ENCODE assay signal across 37 cellular contexts in genomic region chr1:77026640-77027039, GRCh38.
"Had no signal": no experiment of that assay in that cellular context is flagged by ENCODE, and none has a peak within 500 bp of the region (broad histone marks: within the 10 kb centered on the region; RNA-seq: fewer than 3 reads in every experiment).

No MANE protein-coding gene starts in this region.

- H3K27ac Mint-ChIP-seq: activated B cell treated with CpG ODN at 0.5 μM for 24 hours; activated CD4-positive, alpha-beta memory T cell treated with anti-CD3 and anti-CD28 coated beads for 36 hours; activated CD4-positive, alpha-beta T cell treated with anti-CD3 and anti-CD28 coated beads, Interleukin-2, amount 10 ng/mL, durations not matched to agents 24 days and 14 days; activated CD8-positive, alpha-beta T cell treated with anti-CD3 and anti-CD28 coated beads for 36 hours; activated naive CD4-positive, alpha-beta T cell treated with anti-CD3 and anti-CD28 coated beads for 36 hours; activated naive CD4-positive, alpha-beta T cell treated with anti-CD3 and anti-CD28 coated beads, Interleukin-2, amount 50 U/mL, for 72 hours; activated naive CD8-positive, alpha-beta T cell treated with anti-CD3 and anti-CD28 coated beads for 36 hours; activated T-cell treated with anti-CD3 and anti-CD28 coated beads, Interleukin-2, amount 50 U/mL, for 72 hours; activated T-helper 1 cell treated with anti-CD3 and anti-CD28 coated beads, Interleukin-12 subunit alpha, Interleukin-12 subunit beta, Interleukin-2, Interleukin-4 antibody, amounts not matched to agents 30 ng/mL and 10 ng/mL and 1 ng/mL, durations not matched to agents 14 hours and 24 hours and 36 hours; activated T-helper 17 cell treated with anti-CD3 and anti-CD28 coated beads, Interleukin-2, amount 50 U/mL, for 72 hours; T-helper 1 cell treated with Interleukin-12 subunit alpha and Interleukin-12 subunit beta and Interleukin-4 antibody, amounts not matched to agents 30 μg/mL and 1 μg/mL, for 36 hours; T-helper 2 cell treated with Interferon-gamma antibody and Interleukin-4, amounts not matched to agents 5 μg/mL and 100 μg/mL, for 36 hours had no signal

- DNase-seq: activated B cell treated with CpG ODN at 0.5 μM for 24 hours; activated CD4-positive, alpha-beta memory T cell treated with anti-CD3 and anti-CD28 coated beads for 36 hours; activated CD4-positive, alpha-beta T cell treated with anti-CD3 and anti-CD28 coated beads for 4 hours; activated CD4-positive, alpha-beta T cell treated with anti-CD3 and anti-CD28 coated beads, Interleukin-2, amount 10 ng/mL, durations not matched to agents 24 days and 14 days; activated CD4-positive, alpha-beta T cell treated with anti-CD3 and anti-CD28 coated beads, Interleukin-2, amount 50 U/mL, for 1 hour; activated CD4-positive, alpha-beta T cell treated with anti-CD3 and anti-CD28 coated beads, Interleukin-2, amount 50 U/mL, for 4 hours; activated CD4-positive, CD25-positive, alpha-beta regulatory T cell treated with anti-CD3 and anti-CD28 coated beads, Interleukin-2, amount 50 U/mL, for 72 hours; activated CD8-positive, alpha-beta memory T cell treated with anti-CD3 and anti-CD28 coated beads, Interleukin-2, amount 50 U/mL, for 4 hours; activated CD8-positive, alpha-beta T cell treated with anti-CD3 and anti-CD28 coated beads for 36 hours; activated effector memory CD4-positive, alpha-beta T cell treated with anti-CD3 and anti-CD28 coated beads, Interleukin-2, amount 50 U/mL, for 16 hours; activated gamma-delta T cell treated with Interleukin-2 at 50 U/mL for 16 hours; activated naive CD4-positive, alpha-beta T cell; activated naive CD4-positive, alpha-beta T cell treated with anti-CD3 and anti-CD28 coated beads for 36 hours; activated naive CD4-positive, alpha-beta T cell treated with anti-CD3 and anti-CD28 coated beads, Interleukin-2, amount 50 U/mL, for 16 hours; activated naive CD8-positive, alpha-beta T cell treated with anti-CD3 and anti-CD28 coated beads for 36 hours; activated T-cell treated with anti-CD3 and anti-CD28 coated beads for 4 hours; activated T-cell treated with anti-CD3 and anti-CD28 coated beads, Interleukin-2, amount 50 U/mL, for 1 hour; activated T-cell treated with anti-CD3 and anti-CD28 coated beads, Interleukin-2, amount 50 U/mL, for 4 hours; activated T-cell treated with anti-CD3 and anti-CD28 coated beads, Interleukin-2, amount 50 U/mL, for 72 hours; adrenal gland; amniotic stem cell; aorta; body of pancreas; brain microvascular endothelial cell; central memory CD4-positive, alpha-beta T cell; T-helper 1 cell; T-helper 2 cell; T-helper 9 cell had no signal

- ATAC-seq: activated CD8-positive, alpha-beta T cell treated with anti-CD3 and anti-CD28 coated beads for 36 hours; activated naive CD4-positive, alpha-beta T cell treated with anti-CD3 and anti-CD28 coated beads, Interleukin-2, amount 50 U/mL, for 72 hours; activated T-cell treated with anti-CD3 and anti-CD28 coated beads, Interleukin-2, amount 50 U/mL, for 4 hours; activated T-cell treated with anti-CD3 and anti-CD28 coated beads, Interleukin-2, amount 50 U/mL, for 72 hours; activated T-helper 17 cell treated with anti-CD3 and anti-CD28 coated beads, Interleukin-2, amount 50 U/mL, for 72 hours; body of pancreas had no signal

- H3K27me3 Mint-ChIP-seq: activated B cell treated with CpG ODN at 0.5 μM for 24 hours had no signal

- H3K27me3 ChIP-seq: adrenal gland, body of pancreas, breast epithelium had no signal

- H3K4me1 Mint-ChIP-seq: activated B cell treated with CpG ODN at 0.5 μM for 24 hours; activated CD4-positive, alpha-beta T cell treated with anti-CD3 and anti-CD28 coated beads, Interleukin-2, amount 10 ng/mL, durations not matched to agents 24 days and 14 days; activated naive CD8-positive, alpha-beta T cell treated with anti-CD3 and anti-CD28 coated beads for 36 hours; activated T-helper 17 cell treated with anti-CD3 and anti-CD28 coated beads, Interleukin-2, amount 50 U/mL, for 72 hours had no signal

- H3K9me3 Mint-ChIP-seq: activated B cell treated with CpG ODN at 0.5 μM for 24 hours; activated CD4-positive, alpha-beta memory T cell treated with anti-CD3 and anti-CD28 coated beads for 36 hours; activated CD8-positive, alpha-beta T cell treated with anti-CD3 and anti-CD28 coated beads for 36 hours; activated naive CD4-positive, alpha-beta T cell treated with anti-CD3 and anti-CD28 coated beads for 36 hours; activated naive CD4-positive, alpha-beta T cell treated with anti-CD3 and anti-CD28 coated beads, Interleukin-2, amount 50 U/mL, for 72 hours; activated naive CD8-positive, alpha-beta T cell treated with anti-CD3 and anti-CD28 coated beads for 36 hours; activated T-cell treated with anti-CD3 and anti-CD28 coated beads, Interleukin-2, amount 50 U/mL, for 4 hours; activated T-cell treated with anti-CD3 and anti-CD28 coated beads, Interleukin-2, amount 50 U/mL, for 72 hours; activated T-helper 1 cell treated with anti-CD3 and anti-CD28 coated beads, Interleukin-12 subunit alpha, Interleukin-12 subunit beta, Interleukin-2, Interleukin-4 antibody, amounts not matched to agents 30 ng/mL and 10 ng/mL and 1 ng/mL, durations not matched to agents 14 hours and 24 hours and 36 hours; activated T-helper 17 cell treated with anti-CD3 and anti-CD28 coated beads, Interleukin-2, amount 50 U/mL, for 72 hours; T-helper 1 cell treated with Interleukin-12 subunit alpha and Interleukin-12 subunit beta and Interleukin-4 antibody, amounts not matched to agents 30 μg/mL and 1 μg/mL, for 36 hours; T-helper 2 cell treated with Interferon-gamma antibody and Interleukin-4, amounts not matched to agents 5 μg/mL and 100 μg/mL, for 36 hours had no signal

- H3K27ac ChIP-seq: adrenal gland, body of pancreas, brain microvascular endothelial cell, breast epithelium, VCaP had no signal

- H3K4me3 Mint-ChIP-seq: activated B cell treated with CpG ODN at 0.5 μM for 24 hours; activated CD4-positive, alpha-beta memory T cell treated with anti-CD3 and anti-CD28 coated beads for 36 hours; activated CD4-positive, alpha-beta T cell treated with anti-CD3 and anti-CD28 coated beads, Interleukin-2, amount 10 ng/mL, durations not matched to agents 24 days and 14 days; activated CD8-positive, alpha-beta T cell treated with anti-CD3 and anti-CD28 coated beads for 36 hours; activated naive CD4-positive, alpha-beta T cell treated with anti-CD3 and anti-CD28 coated beads for 36 hours; activated naive CD8-positive, alpha-beta T cell treated with anti-CD3 and anti-CD28 coated beads for 36 hours; activated T-cell treated with anti-CD3 and anti-CD28 coated beads, Interleukin-2, amount 50 U/mL, for 4 hours; activated T-cell treated with anti-CD3 and anti-CD28 coated beads, Interleukin-2, amount 50 U/mL, for 72 hours; activated T-helper 1 cell treated with anti-CD3 and anti-CD28 coated beads, Interleukin-12 subunit alpha, Interleukin-12 subunit beta, Interleukin-2, Interleukin-4 antibody, amounts not matched to agents 30 ng/mL and 10 ng/mL and 1 ng/mL, durations not matched to agents 14 hours and 24 hours and 36 hours; activated T-helper 17 cell treated with anti-CD3 and anti-CD28 coated beads, Interleukin-2, amount 50 U/mL, for 72 hours; T-helper 1 cell treated with Interleukin-12 subunit alpha and Interleukin-12 subunit beta and Interleukin-4 antibody, amounts not matched to agents 30 μg/mL and 1 μg/mL, for 36 hours; T-helper 2 cell treated with Interferon-gamma antibody and Interleukin-4, amounts not matched to agents 5 μg/mL and 100 μg/mL, for 36 hours had no signal

- H3K9me3 ChIP-seq: adrenal gland, body of pancreas, breast epithelium had no signal

- FAIRE-seq: astrocyte, TTC549 had no signal

- H3K36me3 Mint-ChIP-seq: activated CD4-positive, alpha-beta memory T cell treated with anti-CD3 and anti-CD28 coated beads for 36 hours; activated naive CD4-positive, alpha-beta T cell treated with anti-CD3 and anti-CD28 coated beads, Interleukin-2, amount 50 U/mL, for 72 hours; activated naive CD8-positive, alpha-beta T cell treated with anti-CD3 and anti-CD28 coated beads for 36 hours had no signal

- H3K36me3 ChIP-seq: adrenal gland, brain microvascular endothelial cell, breast epithelium had no signal

- H3K4me1 ChIP-seq: body of pancreas, breast epithelium had no signal

- H3K4me3 ChIP-seq: adrenal gland, body of pancreas, breast epithelium had no signal
